9 cellular contexts compared by ENCODE assay signal in genomic region chr7:99036531-99037175, GRCh38.
DNase-seq lines count a peak whose midpoint lies in the region; ATAC-seq, FAIRE-seq and TF ChIP-seq lines count a peak whose summit lies in the region.
"Had no signal": no experiment of that assay in that cellular context is flagged by ENCODE, and none has a peak within 500 bp of the region (broad histone marks: within the 10 kb centered on the region; RNA-seq: fewer than 3 reads in every experiment).

No MANE protein-coding gene starts in this region.

- no peak overlapping the region for H3K27ac ChIP-seq in A673 (ENCODE audit: low read depth, low read length, poor library complexity, severe bottlenecking)
- peak overlapping the region; percentile 69 for H3K27ac ChIP-seq in angular gyrus (ENCODE audit: low read depth, low read length)

- peaks cover 82% of the 10 kb centered on the region for H3K36me3 ChIP-seq in A673 (ENCODE audit: insufficient read depth, low read length, poor library complexity, severe bottlenecking)

- CTCF ChIA-PET in A673 (lab: Charles Lee), result interaction anchor here (0.6 kb wide), 4 partner anchors 84 to 321 kb away, joined by 3 to 4 read pairs (median 3); no protein-coding TSS in a partner anchor

- TF ChIP-seq CTCF in A673 (conservative IDR thresholded peaks at IDR 0.05; ENCODE audit: low read depth, low read length), result peak; percentile 60
- TF ChIP-seq CTCF in omental fat pad (IDR thresholded peaks at IDR 0.05), result no peak

- H3K4me3 ChIP-seq in A673 (ENCODE audit: low read depth, low read length, poor library complexity, severe bottlenecking), result no peak overlapping the region

- FAIRE-seq in H54 (lab: Jason Lieb, UNC), result no peak

- no peaks in the 10 kb centered on the region for H3K4me1 ChIP-seq in A673 (ENCODE audit: insufficient read depth, low read length, poor library complexity, severe bottlenecking)

- H3K9me3 ChIP-seq in A673 (ENCODE audit: low read depth, low read length, poor library complexity, severe bottlenecking), result no peaks in the 10 kb centered on the region

- DNase-seq in A673 (ENCODE audit: low spot score) (peak; percentile 43), H54 (ENCODE audit: insufficient read length, low spot score) (peak; percentile 40), iPS-NIHi11 (ENCODE audit: low spot score) (peak; percentile 81), omental fat pad (ENCODE audit: low spot score) (no peak), SHP77 (lab: John Stamatoyannopoulos, UW) (no peak)

- TF ChIP-seq POLR2A in H54 (IDR thresholded peaks at IDR 0.05; ENCODE audit: low read depth, low read length), result no peak

- ATAC-seq in omental fat pad (ENCODE audit: low FRiP score) (no peak), GM21367 (IDR thresholded peaks at IDR 0.05; ENCODE audit: unreplicated experiment) (no peak), HG02970 (IDR thresholded peaks at IDR 0.05; ENCODE audit: low FRiP score, unreplicated experiment) (no peak)
- ATAC-seq: activated naive CD4-positive, alpha-beta T cell treated with anti-CD3 and anti-CD28 coated beads, Interleukin-2, amount 50 U/mL, for 72 hours had no signal

- intact Hi-C loops in A673 (cut with micrococcal nuclease; ENCODE audit: unreplicated experiment), result no loop called here

- no peaks in the 10 kb centered on the region for H3K27me3 ChIP-seq in A673 (replicated peaks; ENCODE audit: insufficient read depth, low read depth, low read length, poor library complexity)

- no TSS peak for BruUV-seq in A673 (replicated peaks; lab: Mats Ljungman, UMichigan)

- POLR2A ChIA-PET in A673 (lab: Charles Lee; ENCODE audit: low non-redundant PET), result interaction anchor here (0.6 kb wide), 1 partner anchor 29 kb away, joined by 10 read pairs; no protein-coding TSS in a partner anchor

Comparison
In these comparisons a context has a peak if more than half of its experiments do, and no peak if none do; other contexts are left out.
1. DNase-seq: peak in A673 (single experiment), H54 (single experiment) and iPS-NIHi11 (single experiment); none in omental fat pad (single experiment) and SHP77 (0 of 2).